Comparison of ENCODE assay signal across 1 cellular context in genomic region chr19:11145147-11145924, GRCh38.
A peak's percentile ranks its signal among the peaks of the same experiment; 100 is the strongest.
TF ChIP-seq lines count a peak whose summit lies in the region.

No MANE protein-coding gene starts in this region.

TF ChIP-seq in HepG2, 621 proteins besides CTCF, POLR2A, EP300 and RAD21:
- TF ChIP-seq ZFP36L2 (CRISPR knock-in tag; IDR thresholded peaks at IDR 0.05) (no peak), ZFP82 (CRISPR knock-in tag; IDR thresholded peaks at IDR 0.05; ENCODE audit: borderline replicate concordance) (no peak), PAF1 (CRISPR knock-in tag; IDR thresholded peaks at IDR 0.05) (no peak), NRL (CRISPR knock-in tag; IDR thresholded peaks at IDR 0.05; ENCODE audit: borderline replicate concordance) (no peak), ZZZ3 (CRISPR knock-in tag; IDR thresholded peaks at IDR 0.05; ENCODE audit: borderline replicate concordance) (no peak), SPEN (CRISPR knock-in tag; IDR thresholded peaks at IDR 0.05; ENCODE audit: low read depth) (no peak), NR2C2 (CRISPR knock-in tag; IDR thresholded peaks at IDR 0.05; ENCODE audit: borderline replicate concordance) (no peak), ASH2L (IDR thresholded peaks at IDR 0.05; ENCODE audit: insufficient read length, low read depth, low read length) (no peak), ZNF350 (CRISPR knock-in tag; IDR thresholded peaks at IDR 0.05; ENCODE audit: borderline replicate concordance, low read depth) (no peak), ZMYM2 (CRISPR knock-in tag; IDR thresholded peaks at IDR 0.05) (0 out of 2 replicates have a peak, but pooled peaks have one; percentile 45), SMARCC2 (IDR thresholded peaks at IDR 0.05) (no peak), ATF4 (CRISPR knock-in tag; IDR thresholded peaks at IDR 0.05) (peak in 1 of 2 experiments; percentile 81; a peak in 2 of 4 replicates), ZNF337 (CRISPR knock-in tag; IDR thresholded peaks at IDR 0.05; ENCODE audit: borderline replicate concordance, low read depth) (no peak), KDM5B (CRISPR knock-in tag; IDR thresholded peaks at IDR 0.05; ENCODE audit: borderline replicate concordance) (no peak), PRPF4 (IDR thresholded peaks at IDR 0.05; ENCODE audit: low read depth, low read length, poor library complexity, severe bottlenecking) (no peak), ZMYM3 (CRISPR knock-in tag; IDR thresholded peaks at IDR 0.05) (peak; percentile 75; the same call in 1 of the 2 replicates), ZUFSP (CRISPR knock-in tag; IDR thresholded peaks at IDR 0.05; ENCODE audit: borderline replicate concordance) (no peak), SMARCE1 (IDR thresholded peaks at IDR 0.05; ENCODE audit: borderline replicate concordance) (no peak), KDM1A (CRISPR knock-in tag; IDR thresholded peaks at IDR 0.05) (peak; percentile 61; the same call in 1 of the 2 replicates), ZNF891 (CRISPR knock-in tag; IDR thresholded peaks at IDR 0.05) (no peak), ADNP (CRISPR knock-in tag; IDR thresholded peaks at IDR 0.05) (0 out of 2 replicates have a peak, but pooled peaks have one; percentile 21), ZNF563 (CRISPR knock-in tag; IDR thresholded peaks at IDR 0.05) (no peak), TEAD3 (CRISPR knock-in tag; optimal IDR thresholded peaks at IDR 0.05; ENCODE audit: borderline replicate concordance) (no peak)
- TF ChIP-seq, protein P1, sequence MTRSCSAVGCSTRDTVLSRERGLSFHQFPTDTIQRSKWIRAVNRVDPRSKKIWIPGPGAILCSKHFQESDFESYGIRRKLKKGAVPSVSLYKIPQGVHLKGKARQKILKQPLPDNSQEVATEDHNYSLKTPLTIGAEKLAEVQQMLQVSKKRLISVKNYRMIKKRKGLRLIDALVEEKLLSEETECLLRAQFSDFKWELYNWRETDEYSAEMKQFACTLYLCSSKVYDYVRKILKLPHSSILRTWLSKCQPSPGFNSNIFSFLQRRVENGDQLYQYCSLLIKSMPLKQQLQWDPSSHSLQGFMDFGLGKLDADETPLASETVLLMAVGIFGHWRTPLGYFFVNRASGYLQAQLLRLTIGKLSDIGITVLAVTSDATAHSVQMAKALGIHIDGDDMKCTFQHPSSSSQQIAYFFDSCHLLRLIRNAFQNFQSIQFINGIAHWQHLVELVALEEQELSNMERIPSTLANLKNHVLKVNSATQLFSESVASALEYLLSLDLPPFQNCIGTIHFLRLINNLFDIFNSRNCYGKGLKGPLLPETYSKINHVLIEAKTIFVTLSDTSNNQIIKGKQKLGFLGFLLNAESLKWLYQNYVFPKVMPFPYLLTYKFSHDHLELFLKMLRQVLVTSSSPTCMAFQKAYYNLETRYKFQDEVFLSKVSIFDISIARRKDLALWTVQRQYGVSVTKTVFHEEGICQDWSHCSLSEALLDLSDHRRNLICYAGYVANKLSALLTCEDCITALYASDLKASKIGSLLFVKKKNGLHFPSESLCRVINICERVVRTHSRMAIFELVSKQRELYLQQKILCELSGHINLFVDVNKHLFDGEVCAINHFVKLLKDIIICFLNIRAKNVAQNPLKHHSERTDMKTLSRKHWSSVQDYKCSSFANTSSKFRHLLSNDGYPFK (CRISPR knock-in tag; IDR thresholded peaks at IDR 0.05; ENCODE audit: borderline replicate concordance) = no peak
- TF ChIP-seq, protein P2, sequence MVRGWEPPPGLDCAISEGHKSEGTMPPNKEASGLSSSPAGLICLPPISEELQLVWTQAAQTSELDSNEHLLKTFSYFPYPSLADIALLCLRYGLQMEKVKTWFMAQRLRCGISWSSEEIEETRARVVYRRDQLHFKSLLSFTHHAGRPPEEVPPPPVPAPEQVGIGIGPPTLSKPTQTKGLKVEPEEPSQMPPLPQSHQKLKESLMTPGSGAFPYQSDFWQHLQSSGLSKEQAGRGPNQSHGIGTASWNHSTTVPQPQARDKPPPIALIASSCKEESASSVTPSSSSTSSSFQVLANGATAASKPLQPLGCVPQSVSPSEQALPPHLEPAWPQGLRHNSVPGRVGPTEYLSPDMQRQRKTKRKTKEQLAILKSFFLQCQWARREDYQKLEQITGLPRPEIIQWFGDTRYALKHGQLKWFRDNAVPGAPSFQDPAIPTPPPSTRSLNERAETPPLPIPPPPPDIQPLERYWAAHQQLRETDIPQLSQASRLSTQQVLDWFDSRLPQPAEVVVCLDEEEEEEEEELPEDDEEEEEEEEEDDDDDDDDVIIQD (CRISPR knock-in tag; IDR thresholded peaks at IDR 0.05; ENCODE audit: low read depth) = no peak
- TF ChIP-seq, protein P3, sequence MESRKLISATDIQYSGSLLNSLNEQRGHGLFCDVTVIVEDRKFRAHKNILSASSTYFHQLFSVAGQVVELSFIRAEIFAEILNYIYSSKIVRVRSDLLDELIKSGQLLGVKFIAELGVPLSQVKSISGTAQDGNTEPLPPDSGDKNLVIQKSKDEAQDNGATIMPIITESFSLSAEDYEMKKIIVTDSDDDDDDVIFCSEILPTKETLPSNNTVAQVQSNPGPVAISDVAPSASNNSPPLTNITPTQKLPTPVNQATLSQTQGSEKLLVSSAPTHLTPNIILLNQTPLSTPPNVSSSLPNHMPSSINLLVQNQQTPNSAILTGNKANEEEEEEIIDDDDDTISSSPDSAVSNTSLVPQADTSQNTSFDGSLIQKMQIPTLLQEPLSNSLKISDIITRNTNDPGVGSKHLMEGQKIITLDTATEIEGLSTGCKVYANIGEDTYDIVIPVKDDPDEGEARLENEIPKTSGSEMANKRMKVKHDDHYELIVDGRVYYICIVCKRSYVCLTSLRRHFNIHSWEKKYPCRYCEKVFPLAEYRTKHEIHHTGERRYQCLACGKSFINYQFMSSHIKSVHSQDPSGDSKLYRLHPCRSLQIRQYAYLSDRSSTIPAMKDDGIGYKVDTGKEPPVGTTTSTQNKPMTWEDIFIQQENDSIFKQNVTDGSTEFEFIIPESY (CRISPR knock-in tag; IDR thresholded peaks at IDR 0.05) = peak; percentile 28; the same call in 1 of the 2 replicates
